Comparison of ENCODE assay signal across 22 cellular contexts in genomic region chr4:157300678-157301077, GRCh38.
DNase-seq lines count a peak whose midpoint lies in the region; ATAC-seq and FAIRE-seq lines count a peak whose summit lies in the region.
"Had no signal": no experiment of that assay in that cellular context is flagged by ENCODE, and none has a peak within 500 bp of the region (broad histone marks: within the 10 kb centered on the region; RNA-seq: fewer than 3 reads in every experiment).

No MANE protein-coding gene starts in this region.

- DNase-seq in H4 (ENCODE audit: low spot score) (peak; percentile 8), NCI-H2081 treated with DMSO at 0.1 percent for 48 hours (lab: John Stamatoyannopoulos, UW) (peak; percentile 31), RPMI7951 (ENCODE audit: low read depth) (peak; percentile 9)
- DNase-seq in activated CD4-positive, alpha-beta T cell treated with anti-CD3 and anti-CD28 coated beads for 1 hour = no peak
- DNase-seq: activated CD4-positive, alpha-beta T cell treated with anti-CD3 and anti-CD28 coated beads for 36 hours; activated effector memory CD4-positive, alpha-beta T cell treated with anti-CD3 and anti-CD28 coated beads, Interleukin-2, amount 50 U/mL, for 16 hours; activated naive CD8-positive, alpha-beta T cell treated with anti-CD3 and anti-CD28 coated beads for 36 hours; dermis blood vessel endothelial cell; GM23248; Kasumi-1; left lung; mesenchymal stem cell; NCI-H2107; right lobe of liver; stimulated activated CD4-positive, alpha-beta T cell treated with anti-CD3 and anti-CD28 coated beads, Interleukin-4, amount 100 ng/mL, for 4 hours had no signal

- H3K9me3 Mint-ChIP-seq in activated T-helper 17 cell treated with anti-CD3 and anti-CD28 coated beads, Interleukin-2, amount 50 U/mL, for 72 hours = peaks cover 23% of the 10 kb centered on the region
- H3K9me3 Mint-ChIP-seq: activated naive CD8-positive, alpha-beta T cell treated with anti-CD3 and anti-CD28 coated beads for 36 hours; T-helper 2 cell treated with Interferon-gamma antibody and Interleukin-4, amounts not matched to agents 5 μg/mL and 100 μg/mL, for 36 hours had no signal

- H3K27ac Mint-ChIP-seq in activated T-helper 17 cell treated with anti-CD3 and anti-CD28 coated beads, Interleukin-2, amount 50 U/mL, for 72 hours = no peak overlapping the region
- H3K27ac Mint-ChIP-seq: activated CD4-positive, alpha-beta T cell treated with anti-CD3 and anti-CD28 coated beads for 36 hours; activated naive CD8-positive, alpha-beta T cell treated with anti-CD3 and anti-CD28 coated beads for 36 hours; stimulated activated memory B cell treated with anti-CD40 and anti-IgM and Interleukin-4, amounts not matched to agents 10 μg/mL and 1 μg/mL and 100 μg/mL, for 72 hours; T-helper 2 cell treated with Interferon-gamma antibody and Interleukin-4, amounts not matched to agents 5 μg/mL and 100 μg/mL, for 36 hours had no signal

- no peaks in the 10 kb centered on the region for H3K4me1 Mint-ChIP-seq in activated T-helper 17 cell treated with anti-CD3 and anti-CD28 coated beads, Interleukin-2, amount 50 U/mL, for 72 hours
- H3K4me1 Mint-ChIP-seq: activated CD4-positive, alpha-beta T cell treated with anti-CD3 and anti-CD28 coated beads for 36 hours; activated naive CD8-positive, alpha-beta T cell treated with anti-CD3 and anti-CD28 coated beads for 36 hours; stimulated activated memory B cell treated with anti-CD40 and anti-IgM and Interleukin-4, amounts not matched to agents 10 μg/mL and 1 μg/mL and 100 μg/mL, for 72 hours had no signal

- peak; percentile 38 for FAIRE-seq in islet of Langerhans (lab: Jason Lieb, UNC)
- FAIRE-seq: astrocyte had no signal

- no peaks in the 10 kb centered on the region for H3K36me3 Mint-ChIP-seq in activated T-helper 17 cell treated with anti-CD3 and anti-CD28 coated beads, Interleukin-2, amount 50 U/mL, for 72 hours (ENCODE audit: low read depth)
- H3K36me3 Mint-ChIP-seq: activated naive CD8-positive, alpha-beta T cell treated with anti-CD3 and anti-CD28 coated beads for 36 hours; stimulated activated memory B cell treated with anti-CD40 and anti-IgM and Interleukin-4, amounts not matched to agents 10 μg/mL and 1 μg/mL and 100 μg/mL, for 72 hours had no signal

- no peaks in the 10 kb centered on the region for H3K27me3 Mint-ChIP-seq in activated T-helper 17 cell treated with anti-CD3 and anti-CD28 coated beads, Interleukin-2, amount 50 U/mL, for 72 hours
- H3K27me3 Mint-ChIP-seq: activated CD4-positive, alpha-beta T cell treated with anti-CD3 and anti-CD28 coated beads for 36 hours; activated naive CD8-positive, alpha-beta T cell treated with anti-CD3 and anti-CD28 coated beads for 36 hours; stimulated activated memory B cell treated with anti-CD40 and anti-IgM and Interleukin-4, amounts not matched to agents 10 μg/mL and 1 μg/mL and 100 μg/mL, for 72 hours had no signal

- no peak for ATAC-seq in HG03280 (IDR thresholded peaks at IDR 0.05; ENCODE audit: unreplicated experiment)
- no peak for ATAC-seq in activated T-helper 17 cell treated with anti-CD3 and anti-CD28 coated beads, Interleukin-2, amount 50 U/mL, for 72 hours (replicated peaks)
- ATAC-seq: activated CD4-positive, alpha-beta T cell treated with anti-CD3 and anti-CD28 coated beads for 36 hours; left lung; right lobe of liver; Right ventricle myocardium inferior; stimulated activated memory B cell treated with anti-CD40 and anti-IgM and Interleukin-4, amounts not matched to agents 10 μg/mL and 1 μg/mL and 100 μg/mL, for 72 hours had no signal

- H3K4me3 Mint-ChIP-seq in activated T-helper 17 cell treated with anti-CD3 and anti-CD28 coated beads, Interleukin-2, amount 50 U/mL, for 72 hours = no peak overlapping the region
- H3K4me3 Mint-ChIP-seq: activated CD4-positive, alpha-beta T cell treated with anti-CD3 and anti-CD28 coated beads for 36 hours; activated naive CD8-positive, alpha-beta T cell treated with anti-CD3 and anti-CD28 coated beads for 36 hours; stimulated activated memory B cell treated with anti-CD40 and anti-IgM and Interleukin-4, amounts not matched to agents 10 μg/mL and 1 μg/mL and 100 μg/mL, for 72 hours; T-helper 2 cell treated with Interferon-gamma antibody and Interleukin-4, amounts not matched to agents 5 μg/mL and 100 μg/mL, for 36 hours had no signal
